Comparison of ENCODE assay signal across 20 cellular contexts in the genomic region with DNA sequence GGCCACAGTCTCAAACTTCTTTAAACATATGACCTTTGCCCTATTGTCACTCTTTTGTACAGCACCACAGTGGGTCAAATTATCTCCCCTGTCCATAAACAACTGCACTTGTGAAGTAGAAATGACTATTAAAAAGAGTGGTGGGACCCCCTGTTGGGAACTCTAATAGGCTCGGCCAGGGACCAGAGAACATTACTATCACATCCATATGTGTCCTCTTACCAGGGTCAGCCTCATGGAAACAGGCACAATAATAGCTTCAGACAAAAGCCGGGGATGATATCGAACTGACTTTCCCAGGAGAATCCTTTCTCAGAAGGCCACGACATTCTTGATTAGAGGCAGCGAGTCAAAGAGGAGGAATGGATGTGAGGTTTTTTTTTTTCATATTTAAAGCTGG.
"Had no signal": no experiment of that assay in that cellular context is flagged by ENCODE, and none has a peak within 500 bp of the region (broad histone marks: within the 10 kb centered on the region; RNA-seq: fewer than 3 reads in every experiment).

No MANE protein-coding gene starts in this region.

- H3K27ac ChIP-seq: cardiac muscle cell, esophagus muscularis mucosa, prostate gland, skin epidermis, transverse colon, uterus, WERI-Rb-1 had no signal

- DNase-seq: activated CD4-positive, alpha-beta memory T cell treated with anti-CD3 and anti-CD28 coated beads, Interleukin-2, amount 10 ng/mL, durations not matched to agents 7 days and 5 days; activated CD4-positive, alpha-beta T cell treated with anti-CD3 and anti-CD28 coated beads for 1 hour; activated CD8-positive, alpha-beta memory T cell treated with anti-CD3 and anti-CD28 coated beads, Interleukin-2, amount 10 ng/mL, durations not matched to agents 7 days and 5 days; activated naive CD4-positive, alpha-beta T cell; activated naive CD8-positive, alpha-beta T cell treated with anti-CD3 and anti-CD28 coated beads, Interleukin-2, amount 10 ng/mL, durations not matched to agents 7 days and 5 days; amygdala; dermis blood vessel endothelial cell; effector memory CD4-positive, alpha-beta T cell; immature natural killer cell; kidney glomerular epithelial cell; right cardiac atrium; stimulated activated CD4-positive, alpha-beta T cell treated with anti-CD3 and anti-CD28 coated beads, Interleukin-15, amount 100 ng/mL, for 24 hours; stimulated activated CD4-positive, alpha-beta T cell treated with anti-CD3 and anti-CD28 coated beads, Interleukin-2, amount 100 ng/mL, for 48 hours; transverse colon; uterus; WERI-Rb-1 had no signal

- ATAC-seq: activated CD8-positive, alpha-beta memory T cell treated with anti-CD3 and anti-CD28 coated beads, Interleukin-2, amount 10 ng/mL, durations not matched to agents 7 days and 5 days; right cardiac atrium had no signal
